ENCODE assay signal across 8 cellular contexts in genomic region chr9:92147030-92147853, GRCh38. TPM values are rescaled to one million over a fixed set of nuclear protein-coding genes. Genes with fewer than 3 reads are reported as not detected.
DNase-seq lines count a peak whose midpoint lies in the region; ATAC-seq, FAIRE-seq and TF ChIP-seq lines count a peak whose summit lies in the region.

No MANE protein-coding gene starts in this region.

- H2AFZ ChIP-seq in astrocyte (ENCODE audit: low read depth, low read length) = peak overlapping the region; percentile 51

- H3K27me3 Mint-ChIP-seq in astrocyte (ENCODE audit: low read depth, unreplicated experiment) = peaks cover 10% of the 10 kb centered on the region

- no peaks in the 10 kb centered on the region for H3K79me2 ChIP-seq in astrocyte (ENCODE audit: insufficient read depth, low read length)

- H3K4me3 Mint-ChIP-seq in astrocyte (ENCODE audit: unreplicated experiment) = peak overlapping the region; percentile 37

- no peak for TF ChIP-seq POLR2A in testis (IDR thresholded peaks at IDR 0.05)

- POLR2A ChIA-PET in HEK293 (lab: Yijun Ruan, JAX) = interaction anchor here (1.1 kb wide), 1 partner anchor 25 kb away, joined by 3 read pairs; no protein-coding TSS in a partner anchor

- H3K4me1 Mint-ChIP-seq in astrocyte (ENCODE audit: low read depth, unreplicated experiment) = peaks cover 19% of the 10 kb centered on the region

- H3K9me3 ChIP-seq in HEK293 (ENCODE audit: control insufficient read depth, insufficient read depth, low read depth, low read length) (no peaks in the 10 kb centered on the region), astrocyte (ENCODE audit: insufficient read depth, low read depth, low read length) (no peaks in the 10 kb centered on the region), testis (no peaks in the 10 kb centered on the region)

- ATAC-seq in GM19328 (IDR thresholded peaks at IDR 0.05; ENCODE audit: unreplicated experiment) (no peak), GM21447 (IDR thresholded peaks at IDR 0.05; ENCODE audit: unreplicated experiment) (no peak)

- H3K36me3 ChIP-seq in HEK293 (ENCODE audit: control insufficient read depth in 2 of 2, insufficient read depth in 1 of 2, low read length in 2 of 2) (no peaks in the 10 kb centered on the region), astrocyte (ENCODE audit: insufficient read depth, low read length) (no peaks in the 10 kb centered on the region), testis (ENCODE audit: low read depth, missing control alignments) (no peaks in the 10 kb centered on the region)

- H3K27me3 ChIP-seq in astrocyte (ENCODE audit: insufficient read depth, low read length) = no peaks in the 10 kb centered on the region
- no peaks in the 10 kb centered on the region for H3K27me3 ChIP-seq in testis

- H3K4me3 ChIP-seq in HEK293 (ENCODE audit: low read depth, low read length) = no peak overlapping the region
- H3K4me3 ChIP-seq in astrocyte (ENCODE audit: insufficient read depth, low read depth, low read length) = no peak overlapping the region
- H3K4me3 ChIP-seq in testis = no peak overlapping the region

- H3K4me1 ChIP-seq in HEK293 (ENCODE audit: control insufficient read depth, insufficient read depth, low read length) = peaks cover 7% of the 10 kb centered on the region; the same call in 1 of the 2 replicates
- H3K4me1 ChIP-seq in astrocyte (ENCODE audit: insufficient read depth, low read length) = peaks cover 27% of the 10 kb centered on the region
- peaks cover 15% of the 10 kb centered on the region for H3K4me1 ChIP-seq in testis

- H3K4me2 ChIP-seq in astrocyte (ENCODE audit: low read length) = peak overlapping the region; percentile 82

- peak; percentile 20 for FAIRE-seq in astrocyte (lab: Jason Lieb, UNC)

- peak overlapping the region; percentile 84 for H3K9ac ChIP-seq in astrocyte (ENCODE audit: low read length)

- no peaks in the 10 kb centered on the region for H4K20me1 ChIP-seq in astrocyte (ENCODE audit: insufficient read depth, low read length)

- H3K27ac ChIP-seq in HEK293 (ENCODE audit: extremely low read depth, low read depth, low read length) (peak overlapping the region; percentile 66), astrocyte (ENCODE audit: low read depth, low read length) (peak overlapping the region; percentile 98), testis (peak overlapping the region; percentile 75 to 78)

- intact Hi-C loops in testis (cut with DNase I; ENCODE audit: low total_unique reads) = loop anchor here (10.0 kb wide), 1 partner anchor 498 kb away; no protein-coding TSS in a partner anchor

- WGBS in testis, 2 donors = 19 to 32% methylated on average over 14 to 21 of the region's 21 CpGs

- CTCF ChIA-PET in HEK293 (lab: Yijun Ruan, JAX) = interaction anchor here (0.6 to 5.7 kb wide), 7 partner anchors 8 to 1250 kb away, joined by 3 to 42 read pairs (median 4); no protein-coding TSS in a partner anchor

- H3K9me3 Mint-ChIP-seq in astrocyte (ENCODE audit: unreplicated experiment) = peaks cover 6% of the 10 kb centered on the region

- H3K36me3 Mint-ChIP-seq in astrocyte (ENCODE audit: low read depth, unreplicated experiment) = peaks cover 6% of the 10 kb centered on the region

- TF ChIP-seq CTCF in HEK293 (tag by site-specific recombination; IDR thresholded peaks at IDR 0.05) = no peak
- TF ChIP-seq CTCF in astrocyte (IDR thresholded peaks at IDR 0.05; ENCODE audit: insufficient read depth, low read depth, low read length) = no peak
- no peak for TF ChIP-seq CTCF in testis (IDR thresholded peaks at IDR 0.05)

- H3K27ac Mint-ChIP-seq in astrocyte (ENCODE audit: unreplicated experiment) = peak overlapping the region; percentile 99

- DNase-seq in GM04503 (ENCODE audit: low read depth) (peak; percentile 76), NCI-H2227 (lab: John Stamatoyannopoulos, UW; ENCODE audit: unreplicated experiment) (peak; percentile 38), astrocyte (ENCODE audit: low read depth) (peak; percentile 93), kidney glomerular epithelial cell (lab: John Stamatoyannopoulos, UW) (peak; percentile 83), testis (peak; percentile 65)

TF ChIP-seq in HEK293, 187 proteins besides CTCF, POLR2A, EP300 and RAD21 (continues in another document):
- TF ChIP-seq ZNF837 (tag by site-specific recombination; IDR thresholded peaks at IDR 0.05) (no peak), TCF7L2 (IDR thresholded peaks at IDR 0.05; ENCODE audit: borderline replicate concordance, low read depth, low read length) (0 out of 2 replicates have a peak, but pooled peaks have one; percentile 58), KLF7 (tag by site-specific recombination; IDR thresholded peaks at IDR 0.05; ENCODE audit: borderline replicate concordance) (no peak), ZNF10 (tag by site-specific recombination; IDR thresholded peaks at IDR 0.05) (no peak), ZNF114 (tag by site-specific recombination; IDR thresholded peaks at IDR 0.05) (no peak), SCRT2 (tag by site-specific recombination; IDR thresholded peaks at IDR 0.05) (0 out of 2 replicates have a peak, but pooled peaks have one; percentile 9), ZNF37A (tag by site-specific recombination; IDR thresholded peaks at IDR 0.05) (no peak), ZNF221 (tag by site-specific recombination; IDR thresholded peaks at IDR 0.05; ENCODE audit: borderline replicate concordance) (no peak), ZSCAN30 (tag by site-specific recombination; IDR thresholded peaks at IDR 0.05) (0 out of 2 replicates have a peak, but pooled peaks have one; percentile 30), ZNF24 (tag by site-specific recombination; IDR thresholded peaks at IDR 0.05) (0 out of 2 replicates have a peak, but pooled peaks have one; percentile 57), ZNF571 (tag by site-specific recombination; IDR thresholded peaks at IDR 0.05) (no peak), BCL6B (tag by site-specific recombination; IDR thresholded peaks at IDR 0.05) (no peak), ZBTB48 (tag by site-specific recombination; IDR thresholded peaks at IDR 0.05) (peak; percentile 97), KLF9 (tag by site-specific recombination; IDR thresholded peaks at IDR 0.05; ENCODE audit: low read depth) (0 out of 2 replicates have a peak, but pooled peaks have one; percentile 27), ZFP3 (tag by site-specific recombination; IDR thresholded peaks at IDR 0.05; ENCODE audit: low read depth) (no peak), ZNF2 (tag by site-specific recombination; IDR thresholded peaks at IDR 0.05) (no peak), ZNF394 (tag by site-specific recombination; IDR thresholded peaks at IDR 0.05; ENCODE audit: borderline replicate concordance) (peak; percentile 30; the same call in 1 of the 2 replicates), ZNF426 (tag by site-specific recombination; IDR thresholded peaks at IDR 0.05) (no peak), SCRT1 (tag by site-specific recombination; IDR thresholded peaks at IDR 0.05; ENCODE audit: borderline replicate concordance) (no peak), ZNF341 (tag by site-specific recombination; IDR thresholded peaks at IDR 0.05; ENCODE audit: low read depth) (peak; percentile 98), ZNF561 (tag by site-specific recombination; IDR thresholded peaks at IDR 0.05; ENCODE audit: borderline replicate concordance) (no peak), ZNF792 (tag by site-specific recombination; IDR thresholded peaks at IDR 0.05) (no peak), ZNF132 (tag by site-specific recombination; IDR thresholded peaks at IDR 0.05; ENCODE audit: borderline replicate concordance) (no peak), HIC1 (tag by site-specific recombination; IDR thresholded peaks at IDR 0.05) (peak; percentile 63), ZNF202 (tag by site-specific recombination; IDR thresholded peaks at IDR 0.05; ENCODE audit: borderline replicate concordance) (no peak), TRIM28 (IDR thresholded peaks at IDR 0.05; ENCODE audit: borderline replicate concordance, low read length) (peak; percentile 64), ZEB2 (tag by site-specific recombination; IDR thresholded peaks at IDR 0.05) (peak; percentile 77)

RNA-seq across cellular contexts. Expression of gene SPTLC1, which starts 32.0 kb away (rescaled TPM):
- 75.9 and 82.0 TPM in 2 replicates for total RNA-seq in astrocyte
- 100 to 1,000 TPM in 1 of 2 donors, 10 to 100 TPM in 1; 77.1 to 104 TPM for total RNA-seq in testis
- polyA plus RNA-seq in testis (ENCODE audit: insufficient read depth, low read depth, low replicate concordance) = 71.6 TPM

Comparison
In these comparisons a context has a peak if more than half of its experiments do, and no peak if none do; other contexts are left out.
1. DNase-seq: peak in every context shown above with its lines; median percentile 93 in astrocyte; 83 in kidney glomerular epithelial cell; 76 in GM04503; 65 in testis; 38 in NCI-H2227.